In the genomic region with DNA sequence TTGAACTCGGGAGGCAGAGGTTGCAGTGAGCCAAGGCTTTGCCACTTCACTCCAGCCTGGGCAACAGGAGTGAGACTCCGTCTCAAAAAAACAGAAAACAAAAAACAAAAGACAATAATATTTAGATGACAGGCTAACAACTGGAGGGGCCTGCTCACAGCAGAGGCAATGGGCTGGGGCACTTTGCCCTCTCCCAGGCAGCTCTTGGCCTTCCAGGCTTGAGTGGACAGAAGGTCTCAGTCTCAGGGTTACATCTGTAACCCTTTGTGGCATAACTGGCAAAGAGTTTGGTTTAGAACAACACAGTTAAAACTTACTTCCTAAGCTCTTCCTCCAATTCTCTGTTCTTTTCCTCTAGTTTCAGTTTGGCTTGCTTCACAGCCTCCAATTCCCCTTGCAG, we compare ENCODE assay signal across 15 cellular contexts.
A peak's percentile ranks its signal among the peaks of the same experiment; 100 is the strongest.
DNase-seq lines count a peak whose midpoint lies in the region; ATAC-seq and TF ChIP-seq lines count a peak whose summit lies in the region.
"Had no signal": no experiment of that assay in that cellular context is flagged by ENCODE, and none has a peak within 500 bp of the region (broad histone marks: within the 10 kb centered on the region; RNA-seq: fewer than 3 reads in every experiment).

No MANE protein-coding gene starts in this region.

- no peaks in the 10 kb centered on the region for H3K9me3 Mint-ChIP-seq in activated CD8-positive, alpha-beta memory T cell treated with anti-CD3 and anti-CD28 coated beads, Interleukin-2, amount 10 ng/mL, durations not matched to agents 7 days and 5 days (ENCODE audit: low read depth)
- H3K9me3 Mint-ChIP-seq in progenitor cell of endocrine pancreas (ENCODE audit: low read depth) = no peaks in the 10 kb centered on the region

- peaks cover 4% of the 10 kb centered on the region for H3K4me1 Mint-ChIP-seq in activated CD8-positive, alpha-beta memory T cell treated with anti-CD3 and anti-CD28 coated beads, Interleukin-2, amount 10 ng/mL, durations not matched to agents 7 days and 5 days
- peaks cover 7% of the 10 kb centered on the region for H3K4me1 Mint-ChIP-seq in progenitor cell of endocrine pancreas (ENCODE audit: low read depth)

- H3K27ac Mint-ChIP-seq in activated CD8-positive, alpha-beta memory T cell treated with anti-CD3 and anti-CD28 coated beads, Interleukin-2, amount 10 ng/mL, durations not matched to agents 7 days and 5 days = peak overlapping the region; percentile 45
- H3K27ac Mint-ChIP-seq in progenitor cell of endocrine pancreas = no peak overlapping the region

- no peak overlapping the region for H3K4me3 Mint-ChIP-seq in activated CD8-positive, alpha-beta memory T cell treated with anti-CD3 and anti-CD28 coated beads, Interleukin-2, amount 10 ng/mL, durations not matched to agents 7 days and 5 days
- H3K4me3 Mint-ChIP-seq in progenitor cell of endocrine pancreas (ENCODE audit: low read depth) = no peak overlapping the region

- H3K36me3 ChIP-seq in neutrophil (peaks cover 74% of the 10 kb centered on the region), aorta (ENCODE audit: control insufficient read depth in 1 of 2, insufficient read depth in 2 of 2, low read length in 1 of 2) (peaks cover 0 to 4% of the 10 kb centered on the region in 2 donors)

- CTCF ChIA-PET in activated CD8-positive, alpha-beta memory T cell treated with anti-CD3 and anti-CD28 coated beads, Interleukin-2, amount 10 ng/mL, durations not matched to agents 7 days and 5 days (lab: Charles Lee) = interaction anchor here (0.7 to 8.3 kb wide), 3 partner anchors 8 to 147 kb away, joined by 3 to 78 read pairs (median 5); a partner anchor contains a TSS

- ATAC-seq in activated CD8-positive, alpha-beta memory T cell treated with anti-CD3 and anti-CD28 coated beads, Interleukin-2, amount 10 ng/mL, durations not matched to agents 7 days and 5 days = no peak
- no peak for ATAC-seq in aorta (ENCODE audit: low FRiP score)
- ATAC-seq: K562 had no signal

- H3K27ac ChIP-seq in dorsolateral prefrontal cortex = peak overlapping the region in 55 of 59 donors; percentile 4 to 91 (median 69)
- peak overlapping the region; percentile 13 for H3K27ac ChIP-seq in neutrophil
- no peak overlapping the region for H3K27ac ChIP-seq in aorta (ENCODE audit: low read depth in 1 of 2, low read length in 2 of 2)
- H3K27ac ChIP-seq: 22Rv1; BLaER1 treated with 17β-estradiol and CSF1 and Interleukin-3, amounts not matched to agents 10 nM and 100 nM; HL-60 had no signal

- WGBS in aorta, 2 donors = 85 to 88% methylated on average over 2 of the region's 2 CpGs

- no peaks in the 10 kb centered on the region for H3K4me1 ChIP-seq in neutrophil (ENCODE audit: control insufficient read depth in 1 of 2, insufficient read depth in 1 of 2, low read depth in 1 of 2, low read length in 1 of 2)
- H3K4me1 ChIP-seq in aorta (ENCODE audit: control insufficient read depth in 1 of 2, insufficient read depth in 2 of 2, low read length in 2 of 2) = no peaks in the 10 kb centered on the region
- H3K4me1 ChIP-seq: BLaER1 treated with 17β-estradiol and CSF1 and Interleukin-3, amounts not matched to agents 10 nM and 100 nM had no signal

- DNase-seq in activated CD8-positive, alpha-beta memory T cell treated with anti-CD3 and anti-CD28 coated beads, Interleukin-2, amount 10 ng/mL, durations not matched to agents 7 days and 5 days = no peak
- DNase-seq in activated CD8-positive, alpha-beta memory T cell treated with anti-CD3 and anti-CD28 coated beads, Interleukin-2, amount 50 U/mL, for 48 hours = no peak
- DNase-seq in dorsolateral prefrontal cortex (no peak), H4 (ENCODE audit: low spot score) (no peak), progenitor cell of endocrine pancreas (ENCODE audit: low spot score, unreplicated experiment) (no peak), aorta (no peak), NCI-H146 (lab: John Stamatoyannopoulos, UW) (no peak)
- DNase-seq: COR-L47, NCI-H345, NCI-H526 treated with DMSO at 0.1 percent for 48 hours had no signal

- no peak for TF ChIP-seq CTCF in dorsolateral prefrontal cortex (IDR thresholded peaks at IDR 0.05 in 54 of 56, conservative IDR thresholded peaks at IDR 0.05 in 2 of 56; ENCODE audit: low read depth in 1 of 56, partially characterized antibody in 56 of 56)
- TF ChIP-seq CTCF in neutrophil (IDR thresholded peaks at IDR 0.05) = no peak
- TF ChIP-seq CTCF in progenitor cell of endocrine pancreas (IDR thresholded peaks at IDR 0.05; ENCODE audit: unreplicated experiment) = no peak

- peaks cover 13% of the 10 kb centered on the region for H3K36me3 Mint-ChIP-seq in activated CD8-positive, alpha-beta memory T cell treated with anti-CD3 and anti-CD28 coated beads, Interleukin-2, amount 10 ng/mL, durations not matched to agents 7 days and 5 days
- H3K36me3 Mint-ChIP-seq in progenitor cell of endocrine pancreas (ENCODE audit: insufficient read depth) = peaks cover 11% of the 10 kb centered on the region

- H3K9me3 ChIP-seq in neutrophil = no peaks in the 10 kb centered on the region
- no peaks in the 10 kb centered on the region for H3K9me3 ChIP-seq in aorta (ENCODE audit: control insufficient read depth, low read length)
- H3K9me3 ChIP-seq: BLaER1 treated with 17β-estradiol and CSF1 and Interleukin-3, amounts not matched to agents 10 nM and 100 nM had no signal

- peak overlapping the region in 4 of 59 donors; percentile 1 to 14 (median 3) for H3K4me3 ChIP-seq in dorsolateral prefrontal cortex
- no peak overlapping the region for H3K4me3 ChIP-seq in neutrophil (ENCODE audit: low read depth in 1 of 2, low read length in 1 of 2)
- no peak overlapping the region for H3K4me3 ChIP-seq in aorta (ENCODE audit: low read length in 2 of 2)
- H3K4me3 ChIP-seq: BLaER1 treated with 17β-estradiol and CSF1 and Interleukin-3, amounts not matched to agents 10 nM and 100 nM; K562 had no signal

- intact Hi-C loops in dorsolateral prefrontal cortex (cut with DNase I) (loop anchor here in 1 of 2 donors (5.0 to 10.0 kb wide), 2 partner anchors 42 to 109 kb away; no protein-coding TSS in a partner anchor), aorta (cut with DNase I) (loop anchor here in 1 of 2 donors (10.0 kb wide), 1 partner anchor 49 kb away; no protein-coding TSS in a partner anchor)

- H3K27me3 ChIP-seq in dorsolateral prefrontal cortex (no peaks in the 10 kb centered on the region), neutrophil (no peaks in the 10 kb centered on the region), aorta (ENCODE audit: control insufficient read depth in 1 of 2, insufficient read depth in 2 of 2, low read length in 1 of 2) (no peaks in the 10 kb centered on the region)
- H3K27me3 ChIP-seq: BLaER1 treated with 17β-estradiol and CSF1 and Interleukin-3, amounts not matched to agents 10 nM and 100 nM had no signal

- H3K27me3 Mint-ChIP-seq in activated CD8-positive, alpha-beta memory T cell treated with anti-CD3 and anti-CD28 coated beads, Interleukin-2, amount 10 ng/mL, durations not matched to agents 7 days and 5 days = no peaks in the 10 kb centered on the region
- no peaks in the 10 kb centered on the region for H3K27me3 Mint-ChIP-seq in progenitor cell of endocrine pancreas

Comparison
In these comparisons a context has a peak if more than half of its experiments do, and no peak if none do; other contexts are left out.
1. H3K27ac ChIP-seq: peak in dorsolateral prefrontal cortex (55 of 59) and neutrophil (single experiment); none in aorta (0 of 2).